In genomic region chr18:3595282-3596273, GRCh38 we compare ENCODE assay signal across 1 cellular context.
TF ChIP-seq lines count a peak whose summit lies in the region.

No MANE protein-coding gene starts in this region.

TF ChIP-seq in H1, 55 proteins besides CTCF, POLR2A, EP300 and RAD21 (continued from another document):
- TF ChIP-seq ATF3 (IDR thresholded peaks at IDR 0.05; ENCODE audit: insufficient read depth, low read depth, low read length) = no peak
